ENCODE assay signal across 1 cellular context in the genomic region with DNA sequence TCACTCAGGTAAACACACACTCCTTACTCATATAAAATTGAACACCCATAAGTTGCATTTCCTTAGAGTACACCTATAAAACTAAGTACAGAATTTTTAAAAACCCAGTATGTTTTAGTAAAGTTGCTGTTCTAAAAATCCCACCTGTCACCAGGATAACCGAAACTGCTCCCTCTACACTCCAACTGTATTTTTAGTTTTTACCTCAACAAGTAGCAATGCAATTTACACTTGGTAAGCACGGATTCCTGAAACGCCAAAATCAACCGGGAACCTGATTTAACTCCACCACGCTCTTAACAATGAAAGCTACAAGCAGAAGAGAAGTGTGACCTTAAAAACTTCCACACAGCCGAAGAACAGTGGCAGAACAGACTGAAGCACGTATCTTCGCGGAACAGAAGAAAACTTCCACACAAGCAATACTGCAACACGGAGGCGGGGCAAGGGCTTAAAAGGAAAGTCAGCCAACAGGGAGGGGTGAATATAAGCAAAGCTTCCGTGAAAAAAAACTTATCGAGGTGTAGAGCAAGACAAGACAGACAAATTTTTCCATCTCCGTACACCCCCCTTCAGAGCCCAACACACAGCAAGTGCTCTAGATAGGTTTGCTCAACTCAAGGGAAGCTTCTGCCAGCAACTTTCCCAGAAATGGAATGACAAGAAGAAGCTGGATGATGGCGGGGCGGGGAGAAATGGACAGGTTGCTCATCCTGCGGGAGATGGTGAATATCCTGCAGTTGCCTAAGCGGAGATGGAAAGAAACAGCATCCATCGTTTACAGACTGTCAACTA.
TF ChIP-seq lines count a peak whose summit lies in the region.

No MANE protein-coding gene starts in this region.

TF ChIP-seq in HepG2, 621 proteins besides CTCF, POLR2A, EP300 and RAD21 (continued from another document):
- TF ChIP-seq, protein P1, sequence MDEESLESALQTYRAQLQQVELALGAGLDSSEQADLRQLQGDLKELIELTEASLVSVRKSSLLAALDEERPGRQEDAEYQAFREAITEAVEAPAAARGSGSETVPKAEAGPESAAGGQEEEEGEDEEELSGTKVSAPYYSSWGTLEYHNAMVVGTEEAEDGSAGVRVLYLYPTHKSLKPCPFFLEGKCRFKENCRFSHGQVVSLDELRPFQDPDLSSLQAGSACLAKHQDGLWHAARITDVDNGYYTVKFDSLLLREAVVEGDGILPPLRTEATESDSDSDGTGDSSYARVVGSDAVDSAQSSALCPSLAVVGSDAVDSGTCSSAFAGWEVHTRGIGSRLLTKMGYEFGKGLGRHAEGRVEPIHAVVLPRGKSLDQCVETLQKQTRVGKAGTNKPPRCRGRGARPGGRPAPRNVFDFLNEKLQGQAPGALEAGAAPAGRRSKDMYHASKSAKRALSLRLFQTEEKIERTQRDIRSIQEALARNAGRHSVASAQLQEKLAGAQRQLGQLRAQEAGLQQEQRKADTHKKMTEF (CRISPR knock-in tag; IDR thresholded peaks at IDR 0.05) = peak; percentile 38; the same call in 1 of the 2 replicates
- TF ChIP-seq SIN3B (IDR thresholded peaks at IDR 0.05; ENCODE audit: low read length) (peak; percentile 12; the same call in 1 of the 2 replicates), MAF1 (CRISPR knock-in tag; IDR thresholded peaks at IDR 0.05; ENCODE audit: borderline replicate concordance) (0 out of 2 replicates have a peak, but pooled peaks have one; percentile 46), NFIB (CRISPR knock-in tag; IDR thresholded peaks at IDR 0.05; ENCODE audit: borderline replicate concordance) (no peak), MXI1 (IDR thresholded peaks at IDR 0.05; ENCODE audit: borderline replicate concordance, low read depth, low read length) (0 out of 3 replicates have a peak, but pooled peaks have one; percentile 61), RBAK (CRISPR knock-in tag; IDR thresholded peaks at IDR 0.05) (no peak), ZBTB38 (CRISPR knock-in tag; IDR thresholded peaks at IDR 0.05) (no peak), NR2F6 (IDR thresholded peaks at IDR 0.05) (no peak), NR2F6 (CRISPR knock-in tag; IDR thresholded peaks at IDR 0.05) (0 out of 2 replicates have a peak, but pooled peaks have one; percentile 10), ZNF615 (CRISPR knock-in tag; IDR thresholded peaks at IDR 0.05; ENCODE audit: borderline replicate concordance) (0 out of 2 replicates have a peak, but pooled peaks have one; percentile 51), GFI1 (CRISPR knock-in tag; IDR thresholded peaks at IDR 0.05; ENCODE audit: borderline replicate concordance) (0 out of 2 replicates have a peak, but pooled peaks have one; percentile 59), ZC3H13 (CRISPR knock-in tag; IDR thresholded peaks at IDR 0.05) (no peak), DR1 (CRISPR knock-in tag; IDR thresholded peaks at IDR 0.05) (no peak), ETV6 (CRISPR knock-in tag; conservative IDR thresholded peaks at IDR 0.05) (0 out of 2 replicates have a peak, but pooled peaks have one; percentile 13)
- TF ChIP-seq, protein P2, sequence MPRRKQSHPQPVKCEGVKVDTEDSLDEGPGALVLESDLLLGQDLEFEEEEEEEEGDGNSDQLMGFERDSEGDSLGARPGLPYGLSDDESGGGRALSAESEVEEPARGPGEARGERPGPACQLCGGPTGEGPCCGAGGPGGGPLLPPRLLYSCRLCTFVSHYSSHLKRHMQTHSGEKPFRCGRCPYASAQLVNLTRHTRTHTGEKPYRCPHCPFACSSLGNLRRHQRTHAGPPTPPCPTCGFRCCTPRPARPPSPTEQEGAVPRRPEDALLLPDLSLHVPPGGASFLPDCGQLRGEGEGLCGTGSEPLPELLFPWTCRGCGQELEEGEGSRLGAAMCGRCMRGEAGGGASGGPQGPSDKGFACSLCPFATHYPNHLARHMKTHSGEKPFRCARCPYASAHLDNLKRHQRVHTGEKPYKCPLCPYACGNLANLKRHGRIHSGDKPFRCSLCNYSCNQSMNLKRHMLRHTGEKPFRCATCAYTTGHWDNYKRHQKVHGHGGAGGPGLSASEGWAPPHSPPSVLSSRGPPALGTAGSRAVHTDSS (CRISPR knock-in tag; conservative IDR thresholded peaks at IDR 0.05) = 0 out of 2 replicates have a peak, but pooled peaks have one; percentile 44
- TF ChIP-seq, protein P3, sequence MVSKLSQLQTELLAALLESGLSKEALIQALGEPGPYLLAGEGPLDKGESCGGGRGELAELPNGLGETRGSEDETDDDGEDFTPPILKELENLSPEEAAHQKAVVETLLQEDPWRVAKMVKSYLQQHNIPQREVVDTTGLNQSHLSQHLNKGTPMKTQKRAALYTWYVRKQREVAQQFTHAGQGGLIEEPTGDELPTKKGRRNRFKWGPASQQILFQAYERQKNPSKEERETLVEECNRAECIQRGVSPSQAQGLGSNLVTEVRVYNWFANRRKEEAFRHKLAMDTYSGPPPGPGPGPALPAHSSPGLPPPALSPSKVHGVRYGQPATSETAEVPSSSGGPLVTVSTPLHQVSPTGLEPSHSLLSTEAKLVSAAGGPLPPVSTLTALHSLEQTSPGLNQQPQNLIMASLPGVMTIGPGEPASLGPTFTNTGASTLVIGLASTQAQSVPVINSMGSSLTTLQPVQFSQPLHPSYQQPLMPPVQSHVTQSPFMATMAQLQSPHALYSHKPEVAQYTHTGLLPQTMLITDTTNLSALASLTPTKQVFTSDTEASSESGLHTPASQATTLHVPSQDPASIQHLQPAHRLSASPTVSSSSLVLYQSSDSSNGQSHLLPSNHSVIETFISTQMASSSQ (IDR thresholded peaks at IDR 0.05; ENCODE audit: low read depth) = no peak
- TF ChIP-seq, protein P3 (CRISPR knock-in tag; IDR thresholded peaks at IDR 0.05; ENCODE audit: borderline replicate concordance) = 0 out of 2 replicates have a peak, but pooled peaks have one; percentile 43
